18 cellular contexts compared by ENCODE assay signal in the genomic region with DNA sequence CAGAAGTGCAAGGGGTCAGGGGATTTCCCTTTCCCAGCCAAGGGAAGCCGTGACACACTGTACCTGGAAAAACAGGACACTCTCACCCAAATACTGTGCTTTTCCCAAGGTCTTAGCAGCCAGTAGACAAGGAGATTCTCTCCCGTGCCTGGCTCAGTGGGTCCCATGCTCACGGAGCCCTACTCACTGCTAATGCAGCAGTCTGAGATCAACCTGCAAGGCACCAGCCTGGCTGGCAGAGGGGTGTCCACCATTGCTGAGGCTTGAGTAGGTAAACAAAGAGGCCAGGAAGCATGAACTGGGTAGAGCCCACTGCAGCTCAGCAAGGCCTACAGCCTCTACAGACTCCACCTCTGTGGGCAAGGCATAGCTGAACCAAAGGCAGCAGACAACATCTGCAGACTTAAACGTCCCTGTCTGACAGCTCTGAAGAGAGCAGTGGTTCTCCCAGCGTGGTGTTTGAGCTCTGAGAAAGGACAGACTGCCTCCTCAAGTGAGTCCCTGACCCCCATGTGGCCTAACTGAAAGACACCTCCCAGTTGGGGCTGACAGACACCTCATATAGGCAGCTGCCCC. TPM values are rescaled to one million over a fixed set of nuclear protein-coding genes. Genes with fewer than 3 reads are reported as not detected.
"Had no signal": no experiment of that assay in that cellular context is flagged by ENCODE, and none has a peak within 500 bp of the region (broad histone marks: within the 10 kb centered on the region; RNA-seq: fewer than 3 reads in every experiment).

No MANE protein-coding gene starts in this region.

RNA-seq across cellular contexts. Expression of a gene that starts 21.8 kb away (rescaled TPM):
- total RNA-seq: colonic mucosa, dermis microvascular lymphatic vessel endothelial cell, esophagus mucosa, esophagus squamous epithelium, gastrocnemius medialis, glomerular endothelial cell, heart right ventricle, left colon, left lobe of liver, left ventricle myocardium inferior, lower leg skin, lower lobe of right lung, lung microvascular endothelial cell, mononuclear cell, mucosa of gallbladder had no signal
- polyA plus RNA-seq: heart right ventricle, keratinocyte had no signal

RNA-seq across cellular contexts. Expression of a gene that starts 37.3 kb away (rescaled TPM):
- total RNA-seq: cerebellum, dermis microvascular lymphatic vessel endothelial cell, endodermal cell, esophagus mucosa, esophagus squamous epithelium, gastrocnemius medialis, glomerular endothelial cell, heart right ventricle, left lobe of liver, left ventricle myocardium inferior, lower leg skin, lower lobe of right lung, lung microvascular endothelial cell, mononuclear cell, mucosa of gallbladder had no signal
- polyA plus RNA-seq: heart right ventricle, keratinocyte had no signal

RNA-seq across cellular contexts. Expression of a gene that starts 43.0 kb away (rescaled TPM):
- total RNA-seq: cerebellum, colonic mucosa, dermis microvascular lymphatic vessel endothelial cell, endodermal cell, esophagus mucosa, esophagus squamous epithelium, gastrocnemius medialis, glomerular endothelial cell, heart right ventricle, left colon, left lobe of liver, left ventricle myocardium inferior, lower leg skin, lower lobe of right lung, lung microvascular endothelial cell, mononuclear cell, mucosa of gallbladder had no signal
- polyA plus RNA-seq: heart right ventricle, keratinocyte had no signal
